ENCODE assay signal across 20 cellular contexts in genomic region chr2:99386011-99386410, GRCh38. TPM values are rescaled to one million over a fixed set of nuclear protein-coding genes. Genes with fewer than 3 reads are reported as not detected.
A peak's percentile ranks its signal among the peaks of the same experiment; 100 is the strongest.
DNase-seq lines count a peak whose midpoint lies in the region; ATAC-seq and TF ChIP-seq lines count a peak whose summit lies in the region.
"Had no signal": no experiment of that assay in that cellular context is flagged by ENCODE, and none has a peak within 500 bp of the region (broad histone marks: within the 10 kb centered on the region; RNA-seq: fewer than 3 reads in every experiment).

No MANE protein-coding gene starts in this region.

- no peaks in the 10 kb centered on the region for H3K4me1 ChIP-seq in right cardiac atrium (ENCODE audit: control insufficient read depth, insufficient read depth, low read length)

- WGBS in right cardiac atrium: 97% methylated on average over 2 of the region's 2 CpGs

- no peaks in the 10 kb centered on the region for H3K27me3 ChIP-seq in right cardiac atrium (ENCODE audit: control insufficient read depth, insufficient read depth)
- H3K27me3 ChIP-seq: MG63 had no signal

- CTCF ChIA-PET in activated CD8-positive, alpha-beta T cell treated with anti-CD3 and anti-CD28 coated beads for 36 hours (lab: Charles Lee): no interaction called here
- CTCF ChIA-PET in activated CD8-positive, alpha-beta T cell treated with anti-CD3 and anti-CD28 coated beads, Interleukin-2, amount 10 ng/mL, durations not matched to agents 7 days and 5 days (lab: Charles Lee): no interaction called here

- no peaks in the 10 kb centered on the region for H3K9me3 ChIP-seq in right cardiac atrium (ENCODE audit: control insufficient read depth, low read length)

- intact Hi-C loops in activated CD8-positive, alpha-beta T cell treated with anti-CD3 and anti-CD28 coated beads for 36 hours (cut with micrococcal nuclease): no loop called here
- intact Hi-C loops in right cardiac atrium (cut with DNase I): no loop called here

- no peak for TF ChIP-seq CTCF in activated CD8-positive, alpha-beta T cell treated with anti-CD3 and anti-CD28 coated beads for 36 hours (IDR thresholded peaks at IDR 0.05)
- TF ChIP-seq CTCF in HFFc6 (IDR thresholded peaks at IDR 0.05) (no peak), nephron progenitor cell (IDR thresholded peaks at IDR 0.05) (no peak)

- ATAC-seq in activated CD8-positive, alpha-beta T cell treated with anti-CD3 and anti-CD28 coated beads for 36 hours: no peak
- no peak for ATAC-seq in activated CD8-positive, alpha-beta T cell treated with anti-CD3 and anti-CD28 coated beads, Interleukin-2, amount 10 ng/mL, durations not matched to agents 7 days and 5 days
- no peak for ATAC-seq in HG03469 (IDR thresholded peaks at IDR 0.05; ENCODE audit: unreplicated experiment)
- no peak for ATAC-seq in right cardiac atrium
- ATAC-seq: GM12878 had no signal

- no peak for DNase-seq in activated CD8-positive, alpha-beta T cell treated with anti-CD3 and anti-CD28 coated beads for 36 hours
- no peak for DNase-seq in activated CD8-positive, alpha-beta T cell treated with anti-CD3 and anti-CD28 coated beads, Interleukin-2, amount 10 ng/mL, durations not matched to agents 7 days and 5 days
- DNase-seq in HFFc6 (peak; percentile 17), astrocyte of the hippocampus (ENCODE audit: low read depth, low spot score) (peak; percentile 52), nephron progenitor cell (no peak), right cardiac atrium (no peak), SKM-1 treated with dmso at 0.1 percent for 144 hours (lab: John Stamatoyannopoulos, UW; ENCODE audit: unreplicated experiment) (no peak)
- DNase-seq: CD8-positive, alpha-beta memory T cell; DMS79; GOT3; MG63; NCI-H1092; NCI-H2081 treated with DMSO at 0.1 percent for 48 hours; NCI-H510A treated with DMSO at 0.1 percent for 48 hours; NCI-H82; Right ventricle myocardium superior had no signal

- POLR2A ChIA-PET in activated CD8-positive, alpha-beta T cell treated with anti-CD3 and anti-CD28 coated beads for 36 hours (lab: Charles Lee): no interaction called here
- POLR2A ChIA-PET in activated CD8-positive, alpha-beta T cell treated with anti-CD3 and anti-CD28 coated beads, Interleukin-2, amount 10 ng/mL, durations not matched to agents 7 days and 5 days (lab: Charles Lee): interaction anchor here (1.0 kb wide), 1 partner anchor 13 kb away, joined by 3 read pairs; no protein-coding TSS in a partner anchor

- H3K27ac Mint-ChIP-seq in activated CD8-positive, alpha-beta T cell treated with anti-CD3 and anti-CD28 coated beads for 36 hours: peak overlapping the region; percentile 49
- H3K27ac Mint-ChIP-seq in activated CD8-positive, alpha-beta T cell treated with anti-CD3 and anti-CD28 coated beads, Interleukin-2, amount 10 ng/mL, durations not matched to agents 7 days and 5 days: no peak overlapping the region
- H3K27ac Mint-ChIP-seq in HFFc6 (peak overlapping the region; percentile 70), nephron progenitor cell (peak overlapping the region; percentile 85)

- no peak overlapping the region for H3K27ac ChIP-seq in right cardiac atrium (ENCODE audit: low read length)
- H3K27ac ChIP-seq: 22Rv1, KMS-11 had no signal

- peaks cover 37% of the 10 kb centered on the region for H3K36me3 Mint-ChIP-seq in activated CD8-positive, alpha-beta T cell treated with anti-CD3 and anti-CD28 coated beads for 36 hours (ENCODE audit: low read depth)
- peaks cover 44% of the 10 kb centered on the region for H3K36me3 Mint-ChIP-seq in activated CD8-positive, alpha-beta T cell treated with anti-CD3 and anti-CD28 coated beads, Interleukin-2, amount 10 ng/mL, durations not matched to agents 7 days and 5 days (ENCODE audit: low read depth)
- peaks cover 42% of the 10 kb centered on the region for H3K36me3 Mint-ChIP-seq in HFFc6 (ENCODE audit: low read depth)
- peaks cover 64% of the 10 kb centered on the region for H3K36me3 Mint-ChIP-seq in nephron progenitor cell (ENCODE audit: low read depth)

- no peaks in the 10 kb centered on the region for H3K27me3 Mint-ChIP-seq in activated CD8-positive, alpha-beta T cell treated with anti-CD3 and anti-CD28 coated beads for 36 hours
- no peaks in the 10 kb centered on the region for H3K27me3 Mint-ChIP-seq in activated CD8-positive, alpha-beta T cell treated with anti-CD3 and anti-CD28 coated beads, Interleukin-2, amount 10 ng/mL, durations not matched to agents 7 days and 5 days (ENCODE audit: low read depth)
- peaks cover 2% of the 10 kb centered on the region for H3K27me3 Mint-ChIP-seq in HFFc6 (ENCODE audit: insufficient read depth)
- H3K27me3 Mint-ChIP-seq in nephron progenitor cell (ENCODE audit: low read depth, poor library complexity): no peaks in the 10 kb centered on the region
- H3K27me3 Mint-ChIP-seq: CD8-positive, alpha-beta memory T cell had no signal

- H3K4me1 Mint-ChIP-seq in activated CD8-positive, alpha-beta T cell treated with anti-CD3 and anti-CD28 coated beads for 36 hours (ENCODE audit: low read depth): peaks cover 4% of the 10 kb centered on the region
- no peaks in the 10 kb centered on the region for H3K4me1 Mint-ChIP-seq in activated CD8-positive, alpha-beta T cell treated with anti-CD3 and anti-CD28 coated beads, Interleukin-2, amount 10 ng/mL, durations not matched to agents 7 days and 5 days (ENCODE audit: low read depth)
- H3K4me1 Mint-ChIP-seq in HFFc6 (ENCODE audit: low read depth) (peaks cover 53% of the 10 kb centered on the region), nephron progenitor cell (peaks cover 4% of the 10 kb centered on the region)

- H3K4me3 ChIP-seq in right cardiac atrium (ENCODE audit: low read length): no peak overlapping the region
- H3K4me3 ChIP-seq: GM12878, MG63 had no signal

- no peaks in the 10 kb centered on the region for H3K9me3 Mint-ChIP-seq in activated CD8-positive, alpha-beta T cell treated with anti-CD3 and anti-CD28 coated beads for 36 hours
- H3K9me3 Mint-ChIP-seq in activated CD8-positive, alpha-beta T cell treated with anti-CD3 and anti-CD28 coated beads, Interleukin-2, amount 10 ng/mL, durations not matched to agents 7 days and 5 days (ENCODE audit: insufficient read depth): no peaks in the 10 kb centered on the region
- no peaks in the 10 kb centered on the region for H3K9me3 Mint-ChIP-seq in HFFc6
- H3K9me3 Mint-ChIP-seq in nephron progenitor cell: peaks cover 4% of the 10 kb centered on the region
- H3K9me3 Mint-ChIP-seq: CD8-positive, alpha-beta memory T cell had no signal

- H3K4me3 Mint-ChIP-seq in activated CD8-positive, alpha-beta T cell treated with anti-CD3 and anti-CD28 coated beads for 36 hours: no peak overlapping the region
- no peak overlapping the region for H3K4me3 Mint-ChIP-seq in activated CD8-positive, alpha-beta T cell treated with anti-CD3 and anti-CD28 coated beads, Interleukin-2, amount 10 ng/mL, durations not matched to agents 7 days and 5 days
- H3K4me3 Mint-ChIP-seq in HFFc6 (peak overlapping the region; percentile 23; the same call in 1 of the 2 replicates), nephron progenitor cell (no peak overlapping the region)
- H3K4me3 Mint-ChIP-seq: CD8-positive, alpha-beta memory T cell had no signal

RNA-seq across cellular contexts. Expression of gene EIF5B, which starts 48.8 kb away (rescaled TPM):
- total RNA-seq in activated CD8-positive, alpha-beta T cell treated with anti-CD3 and anti-CD28 coated beads for 36 hours: 10 to 100 TPM; 71.6 to 75.3 TPM
- 10 to 100 TPM; 47.5 TPM for total RNA-seq in activated CD8-positive, alpha-beta T cell treated with anti-CD3 and anti-CD28 coated beads, Interleukin-2, amount 10 ng/mL, durations not matched to agents 7 days and 5 days
- total RNA-seq in HFFc6 (2021; fragmentation: NEBNext Ultra II Directional; extraction: Animal tissue kit (Norgen Biotek cat#: 25700)): 10 to 100 TPM; 43.9 to 51.1 (median 47.8) TPM
- 10 to 100 TPM; 67.1 to 79.9 (median 71.9) TPM for total RNA-seq in right cardiac atrium
- polyA plus RNA-seq in right cardiac atrium: 71.6 TPM

RNA-seq across cellular contexts. Expression of gene TXNDC9, which starts 49.9 kb away (rescaled TPM):
- 10 to 100 TPM; 23.0 to 27.0 TPM for total RNA-seq in activated CD8-positive, alpha-beta T cell treated with anti-CD3 and anti-CD28 coated beads for 36 hours
- total RNA-seq in activated CD8-positive, alpha-beta T cell treated with anti-CD3 and anti-CD28 coated beads, Interleukin-2, amount 10 ng/mL, durations not matched to agents 7 days and 5 days: 10 to 100 TPM; 34.7 to 38.3 TPM
- 10 to 100 TPM; 40.3 to 47.9 (median 43.9) TPM for total RNA-seq in HFFc6 (2021; fragmentation: NEBNext Ultra II Directional; extraction: Animal tissue kit (Norgen Biotek cat#: 25700))
- total RNA-seq in right cardiac atrium: 10 to 100 TPM; 18.7 to 22.4 (median 20.2) TPM
- 22.5 TPM for polyA plus RNA-seq in right cardiac atrium

Comparison
In these comparisons a context has a peak if more than half of its experiments do, and no peak if none do; other contexts are left out.
1. DNase-seq: peak in HFFc6 (single experiment) and astrocyte of the hippocampus (single experiment); none in activated CD8-positive, alpha-beta T cell treated with anti-CD3 and anti-CD28 coated beads for 36 hours (single experiment), activated CD8-positive, alpha-beta T cell treated with anti-CD3 and anti-CD28 coated beads, Interleukin-2, amount 10 ng/mL, durations not matched to agents 7 days and 5 days (single experiment), nephron progenitor cell (single experiment), right cardiac atrium (0 of 3) and SKM-1 treated with dmso at 0.1 percent for 144 hours (single experiment).